In genomic region chr7:2156756-2157472, GRCh38 we compare ENCODE assay signal across 12 cellular contexts.
A peak's percentile ranks its signal among the peaks of the same experiment; 100 is the strongest.
DNase-seq lines count a peak whose midpoint lies in the region; ATAC-seq and TF ChIP-seq lines count a peak whose summit lies in the region.
"Had no signal": no experiment of that assay in that cellular context is flagged by ENCODE, and none has a peak within 500 bp of the region (broad histone marks: within the 10 kb centered on the region; RNA-seq: fewer than 3 reads in every experiment).

No MANE protein-coding gene starts in this region.

- intact Hi-C loops in left ventricle myocardium inferior (cut with micrococcal nuclease): no loop called here
- intact Hi-C loops in sigmoid colon (cut with DNase I): loop anchor here (1.0 to 2.0 kb wide), 2 partner anchors 38 to 53 kb away; no protein-coding TSS in a partner anchor

- H3K4me3 ChIP-seq in AG04450 (ENCODE audit: low read depth, low read length) (no peak overlapping the region), SK-N-MC (no peak overlapping the region), left ventricle myocardium inferior (no peak overlapping the region), sigmoid colon (peak overlapping the region in 1 of 4 donors; percentile 5)
- H3K4me3 ChIP-seq: GM12878 had no signal

- ATAC-seq in HG03196 (IDR thresholded peaks at IDR 0.05; ENCODE audit: unreplicated experiment): no peak

- CTCF ChIA-PET in AG04450 (lab: Charles Lee): interaction anchor here (0.8 to 1.6 kb wide), 2 partner anchors 38 to 52 kb away, joined by 4 read pairs; no protein-coding TSS in a partner anchor

- no peak for DNase-seq in AG04450 (ENCODE audit: low read depth, low spot score)
- no peak for DNase-seq in SK-N-MC (ENCODE audit: low read depth, low spot score)
- DNase-seq in left ventricle myocardium inferior: peak; percentile 8
- no peak for DNase-seq in sigmoid colon
- DNase-seq in HUDEP-2 (lab: John Stamatoyannopoulos, UW; ENCODE audit: unreplicated experiment in 76 of 76): no peak
- DNase-seq in T-helper 2 cell: no peak
- no peak for DNase-seq in erythroblast (lab: John Stamatoyannopoulos, UW)
- DNase-seq: AML-193, DND-41, SW 1271 had no signal

- WGBS in sigmoid colon, 2 donors: 82 to 92% methylated on average over 15 of the region's 15 CpGs

- H3K9me3 ChIP-seq in AG04450 (ENCODE audit: control insufficient read depth, insufficient read depth, low read length) (peaks cover 5% of the 10 kb centered on the region; the same call in 1 of the 2 replicates), SK-N-MC (ENCODE audit: low read depth, low read length) (no peaks in the 10 kb centered on the region), left ventricle myocardium inferior (replicated peaks) (no peaks in the 10 kb centered on the region), sigmoid colon (no peaks in the 10 kb centered on the region)

- H3K4me1 ChIP-seq in left ventricle myocardium inferior (peaks cover 34% of the 10 kb centered on the region), sigmoid colon (peaks cover 0 to 43% (median 35%) of the 10 kb centered on the region in 4 donors)

- peaks cover 3% of the 10 kb centered on the region; the same call in 1 of the 2 replicates for H3K36me3 ChIP-seq in SK-N-MC (ENCODE audit: insufficient read depth, low read length)
- H3K36me3 ChIP-seq in left ventricle myocardium inferior: no peaks in the 10 kb centered on the region
- H3K36me3 ChIP-seq in sigmoid colon: no peaks in the 10 kb centered on the region

- H3K27ac ChIP-seq in AG04450 (ENCODE audit: low read depth, low read length) (peak overlapping the region; percentile 71), SK-N-MC (0 out of 2 replicates have a peak overlapping the region, but pooled peaks have one; percentile 39), left ventricle myocardium inferior (replicated peaks) (peak overlapping the region; percentile 69), sigmoid colon (peak overlapping the region; percentile 78 to 87 (median 84))

- TF ChIP-seq POLR2A in sigmoid colon (IDR thresholded peaks at IDR 0.05): no peak
- TF ChIP-seq POLR2A in erythroblast (IDR thresholded peaks at IDR 0.05; ENCODE audit: low read length): no peak

- TF ChIP-seq CTCF in AG04450 (IDR thresholded peaks at IDR 0.05; ENCODE audit: low read depth, low read length) (no peak), left ventricle myocardium inferior (IDR thresholded peaks at IDR 0.05; ENCODE audit: borderline replicate concordance) (no peak), sigmoid colon (IDR thresholded peaks at IDR 0.05) (no peak)

- H3K9ac ChIP-seq in SK-N-MC (ENCODE audit: insufficient read length): no peak overlapping the region

- TF ChIP-seq EP300 in sigmoid colon (IDR thresholded peaks at IDR 0.05): no peak

- POLR2A ChIA-PET in AG04450 (lab: Yijun Ruan, JAX): interaction anchor here (0.7 to 1.5 kb wide), 5 partner anchors 9 to 244 kb away, joined by 3 to 5 read pairs (median 3); no protein-coding TSS in a partner anchor

- H3K27me3 ChIP-seq in AG04450 (ENCODE audit: control insufficient read depth, insufficient read depth, low read length) (no peaks in the 10 kb centered on the region), left ventricle myocardium inferior (ENCODE audit: low read depth) (no peaks in the 10 kb centered on the region), sigmoid colon (no peaks in the 10 kb centered on the region)
